8 cellular contexts compared by ENCODE assay signal in the genomic region with DNA sequence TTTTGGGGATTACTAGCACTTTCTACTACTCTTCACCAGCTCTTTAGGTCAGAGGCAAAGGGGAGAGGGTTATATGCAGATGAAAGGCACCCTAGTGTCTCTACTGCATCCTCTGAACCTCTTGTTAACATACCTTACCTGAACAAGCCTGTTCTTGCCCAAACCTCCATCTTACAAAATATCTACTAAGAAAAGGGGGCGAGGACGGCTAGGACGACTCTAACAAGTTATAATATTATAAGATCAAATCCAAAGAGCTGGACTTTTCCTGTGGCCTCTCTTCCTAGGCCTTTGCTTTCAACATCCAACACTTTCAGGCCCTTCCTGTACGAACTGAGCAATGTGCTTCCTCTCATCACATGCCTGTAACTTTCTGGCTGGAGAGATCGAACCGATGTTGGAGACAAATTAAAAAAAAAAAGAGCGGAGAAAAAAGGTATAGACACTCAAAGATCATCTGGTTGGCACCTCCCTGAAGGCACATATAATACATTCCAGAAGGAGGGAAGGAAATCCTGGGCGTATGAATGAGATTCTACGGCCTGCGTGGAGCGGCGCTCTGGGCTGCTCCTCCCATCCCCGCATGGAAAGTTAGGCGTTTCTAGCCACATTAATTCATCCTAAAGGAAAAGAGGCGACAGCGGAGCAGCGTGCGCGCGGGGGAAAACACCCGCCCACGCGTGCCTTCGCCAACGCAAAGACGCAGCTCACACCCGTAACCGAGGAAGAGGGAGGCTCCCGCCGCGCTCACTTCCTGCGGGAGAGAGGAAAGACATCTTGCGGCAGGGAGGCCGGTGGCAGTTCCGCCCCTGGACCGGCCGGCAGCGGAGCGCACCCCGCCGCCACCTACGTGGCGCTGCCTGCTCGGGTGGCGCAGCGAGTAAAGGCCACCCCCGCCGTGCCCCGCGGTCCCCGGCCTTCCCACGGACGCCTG. TPM values are rescaled to one million over a fixed set of nuclear protein-coding genes. Genes with fewer than 3 reads are reported as not detected.
A peak's percentile ranks its signal among the peaks of the same experiment; 100 is the strongest.
DNase-seq lines count a peak whose midpoint lies in the region; TF ChIP-seq lines count a peak whose summit lies in the region.

No MANE protein-coding gene starts in this region.

- peak; percentile 84 for DNase-seq in AG20443 (ENCODE audit: low spot score)
- DNase-seq in HS-27A (ENCODE audit: low read depth): peak; percentile 20
- peak; percentile 76 for DNase-seq in WERI-Rb-1
- peak; percentile 44 for DNase-seq in dedifferentiated amniotic fluid mesenchymal stem cell (ENCODE audit: extremely low spot score)
- no peak for DNase-seq in kidney epithelial cell (ENCODE audit: low read depth)
- DNase-seq in NCI-H1694 (lab: John Stamatoyannopoulos, UW): no peak
- no peak for DNase-seq in NCI-H2171 treated with DMSO at 0.1 percent for 48 hours (lab: John Stamatoyannopoulos, UW)

- H3K36me3 ChIP-seq in WERI-Rb-1 (no peaks in the 10 kb centered on the region), kidney epithelial cell (ENCODE audit: control insufficient read depth, insufficient read depth, low read length) (no peaks in the 10 kb centered on the region), skeletal muscle tissue (ENCODE audit: control insufficient read depth in 3 of 3, insufficient read depth in 3 of 3, low read length in 3 of 3) (no peaks in the 10 kb centered on the region)

- TF ChIP-seq CTCF in WERI-Rb-1 (IDR thresholded peaks at IDR 0.05; ENCODE audit: low read depth, low read length) (no peak), kidney epithelial cell (IDR thresholded peaks at IDR 0.05; ENCODE audit: insufficient read depth, low read length, poor library complexity, severe bottlenecking) (no peak)

- H3K27ac ChIP-seq in WERI-Rb-1 (peak overlapping the region; percentile 84), skeletal muscle tissue (ENCODE audit: low read depth, low read length) (peak overlapping the region; percentile 70)

- no peaks in the 10 kb centered on the region for H3K27me3 ChIP-seq in WERI-Rb-1 (ENCODE audit: insufficient read depth, low read depth, severe bottlenecking)
- no peaks in the 10 kb centered on the region for H3K27me3 ChIP-seq in kidney epithelial cell (ENCODE audit: control insufficient read depth, insufficient read depth, low read length)
- no peaks in the 10 kb centered on the region for H3K27me3 ChIP-seq in skeletal muscle tissue (ENCODE audit: control insufficient read depth in 3 of 3, insufficient read depth in 3 of 3, low read length in 3 of 3)

- H3K4me1 ChIP-seq in skeletal muscle tissue (ENCODE audit: control insufficient read depth in 3 of 3, insufficient read depth in 3 of 3, low read length in 3 of 3): peaks cover 3 to 19% (median 13%) of the 10 kb centered on the region in 3 donors

- H3K4me3 ChIP-seq in WERI-Rb-1 (ENCODE audit: low read depth, low read length) (peak overlapping the region; percentile 81), kidney epithelial cell (ENCODE audit: low read depth, low read length) (peak overlapping the region; percentile 79), skeletal muscle tissue (ENCODE audit: low read length in 3 of 3) (peak overlapping the region; percentile 81 to 87 (median 81))

- H3K9ac ChIP-seq in skeletal muscle tissue (ENCODE audit: low read depth in 1 of 3, low read length in 3 of 3): peak overlapping the region; percentile 72 to 85 (median 81)

- H3K9me3 ChIP-seq in WERI-Rb-1 (ENCODE audit: severe bottlenecking): no peaks in the 10 kb centered on the region
- H3K9me3 ChIP-seq in skeletal muscle tissue (ENCODE audit: control insufficient read depth in 3 of 3, low read length in 3 of 3): no peaks in the 10 kb centered on the region

RNA-seq across cellular contexts. Expression of gene PRDM5, which starts 0.8 kb away (rescaled TPM):
- total RNA-seq in kidney epithelial cell (7.1 and 7.3 TPM in 2 replicates), skeletal muscle tissue (61.1 TPM)

Comparison
In these comparisons a context has a peak if more than half of its experiments do, and no peak if none do; other contexts are left out.
1. DNase-seq: peak in AG20443 (single experiment), HS-27A (single experiment), WERI-Rb-1 (single experiment) and dedifferentiated amniotic fluid mesenchymal stem cell (single experiment); none in kidney epithelial cell (single experiment), NCI-H1694 (single experiment) and NCI-H2171 treated with DMSO at 0.1 percent for 48 hours (single experiment).
2. Peak in every context shown above with its lines, with median percentiles within 50 percentile points of each other: H3K4me3 ChIP-seq.